In genomic region chrX:140057001-140057411, GRCh38 we compare ENCODE assay signal across 8 cellular contexts.
DNase-seq lines count a peak whose midpoint lies in the region; ATAC-seq and TF ChIP-seq lines count a peak whose summit lies in the region.

No MANE protein-coding gene starts in this region.

- no TSS peak for BruUV-seq in PC-3 (replicated peaks; lab: Mats Ljungman, UMichigan)

- ATAC-seq in GM21360 (IDR thresholded peaks at IDR 0.05; ENCODE audit: unreplicated experiment) (peak; percentile 98), PC-3 (peak; percentile 96)

- H3K27me3 ChIP-seq in PC-3 (ENCODE audit: low read length) (peaks cover 8% of the 10 kb centered on the region; the same call in 1 of the 2 replicates), osteoblast (ENCODE audit: insufficient read depth, low read length) (no peaks in the 10 kb centered on the region), tibial artery (no peaks in the 10 kb centered on the region)

- CTCF ChIA-PET in PC-3 (lab: Charles Lee), result interaction anchor here (0.6 to 0.7 kb wide), 3 partner anchors 124 to 1299 kb away, joined by 5 to 8 read pairs (median 6); partner anchors contain the start of gene ATP11C

- H3K4me3 ChIP-seq in PC-3 (ENCODE audit: low read length) (no peak overlapping the region), fibroblast of villous mesenchyme (ENCODE audit: low read depth, low read length) (no peak overlapping the region), osteoblast (ENCODE audit: insufficient read depth, low read length) (no peak overlapping the region), tibial artery (no peak overlapping the region)

- POLR2A ChIA-PET in PC-3 (lab: Charles Lee; ENCODE audit: unreplicated experiment), result no interaction called here

- H3K9me2 ChIP-seq in PC-3 (replicated peaks; ENCODE audit: low read length), result no peaks in the 10 kb centered on the region

- H3K27ac ChIP-seq in PC-3 (ENCODE audit: low read length), result no peak overlapping the region
- H3K27ac ChIP-seq in osteoblast (ENCODE audit: low read depth, low read length), result no peak overlapping the region
- H3K27ac ChIP-seq in tibial artery, result no peak overlapping the region

- H3K4me1 ChIP-seq in PC-3 (ENCODE audit: insufficient read depth, low read length), result no peaks in the 10 kb centered on the region
- no peaks in the 10 kb centered on the region for H3K4me1 ChIP-seq in osteoblast (ENCODE audit: insufficient read depth, low read length)
- H3K4me1 ChIP-seq in tibial artery, result no peaks in the 10 kb centered on the region

- H3K36me3 ChIP-seq in PC-3 (ENCODE audit: low read depth, low read length) (no peaks in the 10 kb centered on the region), osteoblast (ENCODE audit: insufficient read depth, low read length) (no peaks in the 10 kb centered on the region), tibial artery (no peaks in the 10 kb centered on the region)

- DNase-seq in DMS153 treated with DMSO at 0.1 percent for 48 hours (lab: John Stamatoyannopoulos, UW; ENCODE audit: unreplicated experiment) (peak; percentile 72), HPDE6-E6E7 (ENCODE audit: extremely low spot score) (peak; percentile 71), PC-3 (peak; percentile 83), activated T-helper 1 cell treated with Interleukin-2 at 50 U/mL for 16 hours (ENCODE audit: low read depth) (peak; percentile 15), fibroblast of villous mesenchyme (ENCODE audit: low read depth) (peak; percentile 55), osteoblast (ENCODE audit: insufficient read length, low spot score, missing footprints) (peak; percentile 65), tibial artery (peak; percentile 68 to 71)

- H3F3A ChIP-seq in PC-3 (ENCODE audit: low read length, unreplicated experiment), result no peaks in the 10 kb centered on the region

- H3K9ac ChIP-seq in PC-3 (ENCODE audit: low read length), result no peak overlapping the region

- H3K79me2 ChIP-seq in PC-3 (ENCODE audit: low read length) (no peaks in the 10 kb centered on the region), osteoblast (ENCODE audit: insufficient read depth, low read length) (no peaks in the 10 kb centered on the region)

- TF ChIP-seq CTCF in PC-3 (conservative IDR thresholded peaks at IDR 0.05; ENCODE audit: low read depth, low read length) (peak; percentile 88), fibroblast of villous mesenchyme (IDR thresholded peaks at IDR 0.05; ENCODE audit: insufficient read depth, low read depth, low read length) (peak; percentile 75), osteoblast (IDR thresholded peaks at IDR 0.05; ENCODE audit: extremely low read depth, low read depth, low read length) (peak; percentile 88), tibial artery (IDR thresholded peaks at IDR 0.05) (peak; percentile 46 to 73)

- H4K20me1 ChIP-seq in PC-3 (ENCODE audit: low read length) (no peaks in the 10 kb centered on the region), osteoblast (ENCODE audit: insufficient read depth, low read length) (no peaks in the 10 kb centered on the region)

- no peaks in the 10 kb centered on the region for H3K9me3 ChIP-seq in PC-3 (ENCODE audit: low read length)
- no peaks in the 10 kb centered on the region for H3K9me3 ChIP-seq in osteoblast (ENCODE audit: low read depth, low read length)
- H3K9me3 ChIP-seq in tibial artery, result no peaks in the 10 kb centered on the region

- intact Hi-C loops in PC-3 (cut with micrococcal nuclease), result loop anchor here (5.0 to 10.0 kb wide), 2 partner anchors 85 to 448 kb away; partner anchors contain the start of gene SOX3
- intact Hi-C loops in tibial artery (cut with DNase I; ENCODE audit: low total_unique reads), result loop anchor here (5.0 kb wide), 1 partner anchor 85 kb away; no protein-coding TSS in a partner anchor

- peak overlapping the region; percentile 60; the same call in 1 of the 2 replicates for H3K4me2 ChIP-seq in PC-3 (ENCODE audit: low read length)
- no peak overlapping the region for H3K4me2 ChIP-seq in osteoblast (ENCODE audit: insufficient read depth, low read length)

- H2AFZ ChIP-seq in PC-3 (ENCODE audit: low read length) (no peak overlapping the region), osteoblast (ENCODE audit: low read length) (no peak overlapping the region)

Comparison
In these comparisons a context has a peak if more than half of its experiments do, and no peak if none do; other contexts are left out.
1. DNase-seq: peak in every context shown above with its lines; median percentile 83 in PC-3; 72 in DMS153 treated with DMSO at 0.1 percent for 48 hours; 71 in HPDE6-E6E7; 70 in tibial artery; 65 in osteoblast; 55 in fibroblast of villous mesenchyme; 15 in activated T-helper 1 cell treated with Interleukin-2 at 50 U/mL for 16 hours.